In the genomic region with DNA sequence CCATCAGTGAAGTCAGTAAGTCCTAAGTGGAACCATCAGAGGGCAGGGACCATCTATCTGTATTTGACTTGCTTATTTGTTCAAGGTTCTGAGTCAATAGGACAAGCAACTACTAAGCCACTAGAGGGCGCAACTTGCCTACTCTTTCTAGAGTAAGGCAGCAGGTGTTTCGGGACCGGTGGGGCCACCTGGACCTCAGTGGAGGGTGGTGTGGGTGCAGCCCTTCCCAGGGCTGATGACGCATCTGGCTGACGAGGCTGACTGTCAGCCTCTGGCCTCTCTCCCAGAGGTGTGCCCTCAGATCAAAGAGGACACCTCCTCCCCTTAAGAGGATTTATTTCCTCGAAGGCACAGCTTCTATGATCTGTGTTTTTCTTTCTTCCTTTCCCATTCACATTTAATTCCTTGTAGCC, we compare ENCODE assay signal across 8 cellular contexts. TPM values are rescaled to one million over a fixed set of nuclear protein-coding genes. Genes with fewer than 3 reads are reported as not detected.
A peak's percentile ranks its signal among the peaks of the same experiment; 100 is the strongest.
DNase-seq lines count a peak whose midpoint lies in the region; ATAC-seq and TF ChIP-seq lines count a peak whose summit lies in the region.

No MANE protein-coding gene starts in this region.

- no peak overlapping the region for H3K4me3 ChIP-seq in kidney epithelial cell (ENCODE audit: low read depth, low read length)

- H3K36me3 ChIP-seq in kidney epithelial cell (ENCODE audit: control insufficient read depth, insufficient read depth, low read length): no peaks in the 10 kb centered on the region

- peak; percentile 82 for ATAC-seq in GM19023 (IDR thresholded peaks at IDR 0.05; ENCODE audit: unreplicated experiment)
- ATAC-seq in HG03432 (IDR thresholded peaks at IDR 0.05; ENCODE audit: unreplicated experiment): peak; percentile 94
- ATAC-seq in activated CD4-positive, CD25-positive, alpha-beta regulatory T cell treated with anti-CD3 and anti-CD28 coated beads, Interleukin-2, amount 50 U/mL, for 24 hours: peak; percentile 94 to 98

- DNase-seq in AG08395 (ENCODE audit: low spot score) (peak; percentile 56), NCI-H510A (lab: John Stamatoyannopoulos, UW) (peak; percentile 98), kidney epithelial cell (ENCODE audit: low read depth) (peak; percentile 90)
- peak; percentile 91 for DNase-seq in central memory CD4-positive, alpha-beta T cell
- peak; percentile 75 for DNase-seq in stimulated activated CD4-positive, alpha-beta T cell treated with anti-CD3 and anti-CD28 coated beads, Interleukin-4, amount 100 ng/mL, for 1 hour

- H3K27me3 ChIP-seq in kidney epithelial cell (ENCODE audit: control insufficient read depth, insufficient read depth, low read length): no peaks in the 10 kb centered on the region

- TF ChIP-seq CTCF in kidney epithelial cell (IDR thresholded peaks at IDR 0.05; ENCODE audit: insufficient read depth, low read length, poor library complexity, severe bottlenecking): peak; percentile 74

RNA-seq across cellular contexts. Expression of a gene that starts 6.6 kb away (rescaled TPM):
- total RNA-seq in kidney epithelial cell: 0.21 and 0.41 TPM in 2 replicates

RNA-seq across cellular contexts. Expression of a gene that starts 15.1 kb away (rescaled TPM):
- 31.5 and 37.0 TPM in 2 replicates for total RNA-seq in kidney epithelial cell
